1 cellular context compared by ENCODE assay signal in the genomic region with DNA sequence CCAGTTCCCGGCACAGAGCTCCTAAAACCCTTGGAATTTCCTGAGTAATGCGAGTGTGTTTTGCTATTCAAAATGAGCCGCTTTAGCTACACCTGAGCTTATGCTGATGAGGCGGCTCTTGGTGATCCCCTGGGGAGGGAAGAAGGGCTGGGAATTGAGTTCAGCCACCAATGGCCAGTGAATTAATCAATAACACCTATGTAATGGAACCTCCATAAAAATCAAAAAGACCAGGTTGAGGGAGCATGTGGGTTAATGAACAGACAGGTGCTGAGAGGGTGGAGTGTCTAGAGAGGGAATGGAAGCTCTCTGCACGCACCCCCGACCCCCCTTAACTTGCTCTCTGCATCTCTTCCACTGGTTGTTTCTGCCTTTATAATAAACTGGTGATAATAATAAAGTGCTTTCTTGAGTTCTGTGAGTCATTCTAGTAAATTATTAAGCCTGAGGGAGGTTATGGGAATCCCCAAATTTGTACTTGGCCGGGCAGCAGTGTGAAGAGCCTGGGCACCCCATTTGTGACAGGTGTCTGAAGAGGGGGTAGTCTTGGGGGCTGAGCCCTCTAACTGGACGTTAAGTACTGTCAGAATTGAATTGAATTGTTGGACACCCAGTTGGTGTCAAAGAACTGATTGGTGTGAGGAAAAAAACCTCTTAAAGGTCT.
TF ChIP-seq lines count a peak whose summit lies in the region.

No MANE protein-coding gene starts in this region.

TF ChIP-seq in GM12878, 131 proteins besides CTCF, POLR2A, EP300 and RAD21 (continued from another document):
- TF ChIP-seq, protein P1, sequence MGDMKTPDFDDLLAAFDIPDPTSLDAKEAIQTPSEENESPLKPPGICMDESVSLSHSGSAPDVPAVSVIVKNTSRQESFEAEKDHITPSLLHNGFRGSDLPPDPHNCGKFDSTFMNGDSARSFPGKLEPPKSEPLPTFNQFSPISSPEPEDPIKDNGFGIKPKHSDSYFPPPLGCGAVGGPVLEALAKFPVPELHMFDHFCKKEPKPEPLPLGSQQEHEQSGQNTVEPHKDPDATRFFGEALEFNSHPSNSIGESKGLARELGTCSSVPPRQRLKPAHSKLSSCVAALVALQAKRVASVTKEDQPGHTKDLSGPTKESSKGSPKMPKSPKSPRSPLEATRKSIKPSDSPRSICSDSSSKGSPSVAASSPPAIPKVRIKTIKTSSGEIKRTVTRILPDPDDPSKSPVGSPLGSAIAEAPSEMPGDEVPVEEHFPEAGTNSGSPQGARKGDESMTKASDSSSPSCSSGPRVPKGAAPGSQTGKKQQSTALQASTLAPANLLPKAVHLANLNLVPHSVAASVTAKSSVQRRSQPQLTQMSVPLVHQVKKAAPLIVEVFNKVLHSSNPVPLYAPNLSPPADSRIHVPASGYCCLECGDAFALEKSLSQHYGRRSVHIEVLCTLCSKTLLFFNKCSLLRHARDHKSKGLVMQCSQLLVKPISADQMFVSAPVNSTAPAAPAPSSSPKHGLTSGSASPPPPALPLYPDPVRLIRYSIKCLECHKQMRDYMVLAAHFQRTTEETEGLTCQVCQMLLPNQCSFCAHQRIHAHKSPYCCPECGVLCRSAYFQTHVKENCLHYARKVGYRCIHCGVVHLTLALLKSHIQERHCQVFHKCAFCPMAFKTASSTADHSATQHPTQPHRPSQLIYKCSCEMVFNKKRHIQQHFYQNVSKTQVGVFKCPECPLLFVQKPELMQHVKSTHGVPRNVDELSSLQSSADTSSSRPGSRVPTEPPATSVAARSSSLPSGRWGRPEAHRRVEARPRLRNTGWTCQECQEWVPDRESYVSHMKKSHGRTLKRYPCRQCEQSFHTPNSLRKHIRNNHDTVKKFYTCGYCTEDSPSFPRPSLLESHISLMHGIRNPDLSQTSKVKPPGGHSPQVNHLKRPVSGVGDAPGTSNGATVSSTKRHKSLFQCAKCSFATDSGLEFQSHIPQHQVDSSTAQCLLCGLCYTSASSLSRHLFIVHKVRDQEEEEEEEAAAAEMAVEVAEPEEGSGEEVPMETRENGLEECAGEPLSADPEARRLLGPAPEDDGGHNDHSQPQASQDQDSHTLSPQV (IDR thresholded peaks at IDR 0.05) = 0 out of 2 replicates have a peak, but pooled peaks have one; percentile 25
- TF ChIP-seq, protein P2, sequence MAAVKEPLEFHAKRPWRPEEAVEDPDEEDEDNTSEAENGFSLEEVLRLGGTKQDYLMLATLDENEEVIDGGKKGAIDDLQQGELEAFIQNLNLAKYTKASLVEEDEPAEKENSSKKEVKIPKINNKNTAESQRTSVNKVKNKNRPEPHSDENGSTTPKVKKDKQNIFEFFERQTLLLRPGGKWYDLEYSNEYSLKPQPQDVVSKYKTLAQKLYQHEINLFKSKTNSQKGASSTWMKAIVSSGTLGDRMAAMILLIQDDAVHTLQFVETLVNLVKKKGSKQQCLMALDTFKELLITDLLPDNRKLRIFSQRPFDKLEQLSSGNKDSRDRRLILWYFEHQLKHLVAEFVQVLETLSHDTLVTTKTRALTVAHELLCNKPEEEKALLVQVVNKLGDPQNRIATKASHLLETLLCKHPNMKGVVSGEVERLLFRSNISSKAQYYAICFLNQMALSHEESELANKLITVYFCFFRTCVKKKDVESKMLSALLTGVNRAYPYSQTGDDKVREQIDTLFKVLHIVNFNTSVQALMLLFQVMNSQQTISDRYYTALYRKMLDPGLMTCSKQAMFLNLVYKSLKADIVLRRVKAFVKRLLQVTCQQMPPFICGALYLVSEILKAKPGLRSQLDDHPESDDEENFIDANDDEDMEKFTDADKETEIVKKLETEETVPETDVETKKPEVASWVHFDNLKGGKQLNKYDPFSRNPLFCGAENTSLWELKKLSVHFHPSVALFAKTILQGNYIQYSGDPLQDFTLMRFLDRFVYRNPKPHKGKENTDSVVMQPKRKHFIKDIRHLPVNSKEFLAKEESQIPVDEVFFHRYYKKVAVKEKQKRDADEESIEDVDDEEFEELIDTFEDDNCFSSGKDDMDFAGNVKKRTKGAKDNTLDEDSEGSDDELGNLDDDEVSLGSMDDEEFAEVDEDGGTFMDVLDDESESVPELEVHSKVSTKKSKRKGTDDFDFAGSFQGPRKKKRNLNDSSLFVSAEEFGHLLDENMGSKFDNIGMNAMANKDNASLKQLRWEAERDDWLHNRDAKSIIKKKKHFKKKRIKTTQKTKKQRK (IDR thresholded peaks at IDR 0.05; ENCODE audit: low read depth, low read length) = no peak
TF ChIP-seq in GM12878: peak in this region for 39.
